Comparison of ENCODE assay signal across 26 cellular contexts in the genomic region with DNA sequence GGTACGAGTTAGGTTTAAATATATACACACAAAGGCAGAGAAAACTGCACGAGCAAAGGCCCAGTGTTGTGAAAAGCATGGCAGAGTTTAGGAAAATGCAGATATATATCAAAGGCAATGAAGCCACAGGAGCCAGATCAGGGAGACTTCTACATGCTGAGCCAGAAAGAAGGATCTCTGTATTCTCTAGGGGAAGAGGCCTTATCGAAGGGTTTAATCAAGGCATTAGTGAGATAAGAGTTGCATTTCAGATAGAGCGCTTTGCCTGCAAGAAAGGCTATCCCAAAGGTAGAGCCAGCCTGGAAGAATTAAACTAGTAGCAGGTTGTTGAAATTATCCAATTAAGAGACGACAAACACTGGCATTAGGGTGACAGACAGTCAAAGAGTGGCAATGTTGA. TPM values are rescaled to one million over a fixed set of nuclear protein-coding genes. Genes with fewer than 3 reads are reported as not detected.
"Had no signal": no experiment of that assay in that cellular context is flagged by ENCODE, and none has a peak within 500 bp of the region (broad histone marks: within the 10 kb centered on the region; RNA-seq: fewer than 3 reads in every experiment).

No MANE protein-coding gene starts in this region.

- H3K4me3 Mint-ChIP-seq: dendritic cell treated with granulocyte-macrophage colony-stimulating factor and Interleukin-4, amounts not matched to agents 40 ng/mL and 50 ng/mL, for 4 days; effector memory CD8-positive, alpha-beta T cell; endodermal cell had no signal

- H3K9me3 Mint-ChIP-seq: dendritic cell treated with granulocyte-macrophage colony-stimulating factor and Interleukin-4, amounts not matched to agents 40 ng/mL and 50 ng/mL, for 4 days; effector memory CD8-positive, alpha-beta T cell; endodermal cell had no signal

- H3K4me1 ChIP-seq: colonic mucosa, esophagus muscularis mucosa, esophagus squamous epithelium, foreskin keratinocyte, gastrocnemius medialis, gastroesophageal sphincter, heart left ventricle, heart right ventricle had no signal

- H3K36me3 ChIP-seq: colonic mucosa, esophagus muscularis mucosa, esophagus squamous epithelium, gastrocnemius medialis, gastroesophageal sphincter, heart left ventricle, heart right ventricle had no signal

- DNase-seq: colonic mucosa; cortex of kidney; dermis blood vessel endothelial cell; dorsolateral prefrontal cortex; effector CD4-positive, alpha-beta T cell; effector CD8-positive, alpha-beta T cell; effector memory CD4-positive, alpha-beta T cell; effector memory CD8-positive, alpha-beta T cell; endodermal cell; erythroblast; esophagus squamous epithelium; foreskin fibroblast; foreskin keratinocyte; foreskin melanocyte; gastrocnemius medialis; glutamatergic neuron; head of caudate nucleus; heart left ventricle; heart right ventricle had no signal

- H3K27ac ChIP-seq: colonic mucosa, coronary artery, dorsolateral prefrontal cortex, epithelial cell of prostate, esophagus muscularis mucosa, esophagus squamous epithelium, foreskin keratinocyte, gastrocnemius medialis, gastroesophageal sphincter, heart left ventricle, heart right ventricle had no signal

- H3K4me3 ChIP-seq: colonic mucosa, coronary artery, dorsolateral prefrontal cortex, esophagus muscularis mucosa, esophagus squamous epithelium, gastrocnemius medialis, gastroesophageal sphincter, heart left ventricle, heart right ventricle had no signal

- H3K27ac Mint-ChIP-seq: dendritic cell treated with granulocyte-macrophage colony-stimulating factor and Interleukin-4, amounts not matched to agents 40 ng/mL and 50 ng/mL, for 4 days; effector memory CD8-positive, alpha-beta T cell; endodermal cell had no signal

- H3K27me3 ChIP-seq: colonic mucosa, foreskin keratinocyte, gastrocnemius medialis had no signal

- ATAC-seq: effector memory CD8-positive, alpha-beta T cell; esophagus mucosa; foreskin keratinocyte; gastrocnemius medialis; gastroesophageal sphincter; heart left ventricle; heart right ventricle had no signal

RNA-seq across cellular contexts. Expression of gene PTPRO, which starts 7.6 kb away (rescaled TPM):
- polyA plus RNA-seq: endothelial cell of umbilical vein had no signal
